ENCODE assay signal across 12 cellular contexts in the genomic region with DNA sequence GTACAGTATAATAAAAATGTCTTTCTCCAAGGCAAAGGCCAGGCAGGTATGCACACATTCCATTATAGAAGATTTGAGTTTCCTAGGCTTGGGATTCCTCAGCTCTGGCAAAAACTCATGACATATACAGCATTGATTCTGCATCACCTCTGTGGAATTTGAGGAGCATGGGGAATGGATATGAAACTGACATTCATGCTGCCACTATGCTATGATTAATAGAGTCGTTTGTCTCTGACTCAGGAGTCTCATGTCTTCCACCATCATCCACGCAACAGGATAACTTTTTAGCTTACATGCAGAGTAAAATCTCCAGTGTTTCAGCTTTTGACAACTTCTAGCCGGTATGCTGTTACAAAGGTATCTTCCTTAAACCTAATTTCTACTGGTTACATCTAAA. TPM values are rescaled to one million over a fixed set of nuclear protein-coding genes. Genes with fewer than 3 reads are reported as not detected.
A peak's percentile ranks its signal among the peaks of the same experiment; 100 is the strongest.
DNase-seq lines count a peak whose midpoint lies in the region; ATAC-seq and TF ChIP-seq lines count a peak whose summit lies in the region.
"Had no signal": no experiment of that assay in that cellular context is flagged by ENCODE, and none has a peak within 500 bp of the region (broad histone marks: within the 10 kb centered on the region; RNA-seq: fewer than 3 reads in every experiment).

No MANE protein-coding gene starts in this region.

- H3K4me3 ChIP-seq in GM23248 (no peak overlapping the region), fibroblast of pulmonary artery (replicated peaks; ENCODE audit: low read depth, low read length) (no peak overlapping the region), smooth muscle cell (no peak overlapping the region), Karpas-422 (ENCODE audit: low read length) (no peak overlapping the region)
- H3K4me3 ChIP-seq: adrenal gland had no signal

- ATAC-seq in HG03039 (IDR thresholded peaks at IDR 0.05; ENCODE audit: unreplicated experiment) = no peak

- no peaks in the 10 kb centered on the region for H3K9me3 ChIP-seq in GM23248 (ENCODE audit: low read depth)
- H3K9me3 ChIP-seq in smooth muscle cell (replicated peaks; ENCODE audit: low read depth) = no peaks in the 10 kb centered on the region
- no peaks in the 10 kb centered on the region for H3K9me3 ChIP-seq in Karpas-422 (ENCODE audit: low read length)
- H3K9me3 ChIP-seq: adrenal gland had no signal

- H3F3A ChIP-seq in GM23248 (ENCODE audit: insufficient read depth) (no peaks in the 10 kb centered on the region), smooth muscle cell (ENCODE audit: low read depth) (no peaks in the 10 kb centered on the region)

- DNase-seq in GM23248 (peak; percentile 89), SK-MEL-5 (ENCODE audit: low read depth, low spot score) (peak; percentile 10), fibroblast of pulmonary artery (ENCODE audit: low read depth) (peak; percentile 49), smooth muscle cell (lab: John Stamatoyannopoulos, UW; ENCODE audit: unreplicated experiment) (no peak), Karpas-422 (no peak)
- DNase-seq in activated T-cell treated with anti-CD3 and anti-CD28 coated beads, Interleukin-2, amount 50 U/mL, for 48 hours = no peak
- DNase-seq: adrenal gland, NCI-H146, NCI-H526, SIG-M5 had no signal

- H3K9ac ChIP-seq in GM23248 (no peak overlapping the region), smooth muscle cell (ENCODE audit: low read depth) (peak overlapping the region; percentile 19), Karpas-422 (ENCODE audit: low read length) (no peak overlapping the region)

- WGBS in GM23248 (ENCODE audit: low coverage in 1 of 2, low lambda C conversion rate in 2 of 2, missing lambda C conversion rate in 2 of 2), 2 experiments = 22 to 25% methylated on average over 3 of the region's 3 CpGs
- WGBS in smooth muscle cell (ENCODE audit: low lambda C conversion rate) = 62% methylated on average over 3 of the region's 3 CpGs

- H3K27ac ChIP-seq in GM23248 (peak overlapping the region; percentile 37), smooth muscle cell (ENCODE audit: low read depth) (peak overlapping the region; percentile 85), Karpas-422 (ENCODE audit: low read length) (no peak overlapping the region)
- H3K27ac ChIP-seq: adrenal gland had no signal

- H3K4me2 ChIP-seq in GM23248 (ENCODE audit: unreplicated experiment) (peak overlapping the region; percentile 7), smooth muscle cell (peak overlapping the region; percentile 3), Karpas-422 (ENCODE audit: low read depth, low read length, poor library complexity, severe bottlenecking) (no peak overlapping the region)

- peaks cover 14% of the 10 kb centered on the region for H3K4me1 ChIP-seq in GM23248 (ENCODE audit: insufficient read depth)
- no peaks in the 10 kb centered on the region for H3K4me1 ChIP-seq in smooth muscle cell (ENCODE audit: low read depth)
- no peaks in the 10 kb centered on the region for H3K4me1 ChIP-seq in Karpas-422 (ENCODE audit: low read length)
- H3K4me1 ChIP-seq: adrenal gland had no signal

- H3K36me3 ChIP-seq in GM23248 (ENCODE audit: low read depth) = no peaks in the 10 kb centered on the region
- H3K36me3 ChIP-seq in smooth muscle cell (ENCODE audit: low read depth) = no peaks in the 10 kb centered on the region
- no peaks in the 10 kb centered on the region for H3K36me3 ChIP-seq in Karpas-422 (ENCODE audit: insufficient read depth, low read length)
- H3K36me3 ChIP-seq: adrenal gland had no signal

- H3K79me2 ChIP-seq in GM23248 (ENCODE audit: insufficient read depth) = no peaks in the 10 kb centered on the region
- H3K79me2 ChIP-seq in smooth muscle cell (ENCODE audit: low read depth) = no peaks in the 10 kb centered on the region
- no peaks in the 10 kb centered on the region for H3K79me2 ChIP-seq in Karpas-422 (ENCODE audit: low read length)

- H4K20me1 ChIP-seq in GM23248 (ENCODE audit: insufficient read depth) = no peaks in the 10 kb centered on the region
- H4K20me1 ChIP-seq in smooth muscle cell (ENCODE audit: low read depth) = no peaks in the 10 kb centered on the region
- H4K20me1 ChIP-seq in Karpas-422 (ENCODE audit: insufficient read depth, low read depth, low read length) = no peaks in the 10 kb centered on the region

- H2AFZ ChIP-seq in GM23248 (no peak overlapping the region), smooth muscle cell (ENCODE audit: low read depth) (no peak overlapping the region), Karpas-422 (ENCODE audit: low read length) (no peak overlapping the region)

- H3K9me2 ChIP-seq in GM23248 (ENCODE audit: insufficient read depth) = no peaks in the 10 kb centered on the region
- H3K9me2 ChIP-seq in Karpas-422 (replicated peaks; ENCODE audit: insufficient read depth, low read length) = no peaks in the 10 kb centered on the region

- H3K27me3 ChIP-seq in GM23248 (replicated peaks; ENCODE audit: insufficient read depth) (no peaks in the 10 kb centered on the region), smooth muscle cell (ENCODE audit: low read depth) (no peaks in the 10 kb centered on the region), Karpas-422 (ENCODE audit: low read length) (no peaks in the 10 kb centered on the region)
- H3K27me3 ChIP-seq: adrenal gland had no signal

- in situ Hi-C loops in GM23248 (cut with MboI) (no loop called here), SK-MEL-5 (cut with HindIII; ENCODE audit: low pct_unique_long_range_greater_than_20kb, low sequenced_read_pairs) (no loop called here)

- TF ChIP-seq CTCF in fibroblast of pulmonary artery (IDR thresholded peaks at IDR 0.05; ENCODE audit: low read length, missing control alignments) (no peak), smooth muscle cell (IDR thresholded peaks at IDR 0.05; ENCODE audit: borderline replicate concordance, insufficient read depth, poor library complexity, severe bottlenecking) (no peak)

RNA-seq across cellular contexts. Expression of gene ADORA3, which starts 49.8 kb away (rescaled TPM):
- not detected in 2 replicates for total RNA-seq in GM23248 (2014; rRNA removed; shearing (Covaris generic))
- polyA plus RNA-seq in GM23248 (2016; fragmentation: Nextera tagmentation; extraction: Ambion mirVana) = not detected in 2 replicates
- total RNA-seq in SK-MEL-5 (2014; rRNA removed; shearing (Covaris generic)) = not detected in 2 replicates
- not detected in 2 replicates for polyA plus RNA-seq in SK-MEL-5 (2015; cell fraction: cytosol; rRNA removed)
- polyA plus RNA-seq in SK-MEL-5 (2015; cell fraction: nucleus; rRNA removed) = not detected in 2 replicates
- total RNA-seq in smooth muscle cell = not detected in 2 replicates
- 0.14 TPM in 1 of 2 replicates, not detected in the other for polyA plus RNA-seq in smooth muscle cell
- total RNA-seq in Karpas-422 (2014; rRNA removed; shearing (Covaris generic); ENCODE audit: low replicate concordance) = not detected in 2 replicates
- total RNA-seq: progenitor cell of endocrine pancreas had no signal

RNA-seq across cellular contexts. Expression of gene TMIGD3, which starts 49.8 kb away (rescaled TPM):
- not detected in 2 replicates for total RNA-seq in GM23248 (2014; rRNA removed; shearing (Covaris generic))
- polyA plus RNA-seq in GM23248 (2016; fragmentation: Nextera tagmentation; extraction: Ambion mirVana) (not detected in 2 replicates), smooth muscle cell (not detected in 2 replicates)
- total RNA-seq in SK-MEL-5 (2014; rRNA removed; shearing (Covaris generic)) = 0.21 TPM in 1 of 2 replicates, not detected in the other
- polyA plus RNA-seq in SK-MEL-5 (2015; cell fraction: cytosol; rRNA removed) = not detected in 2 replicates
- polyA plus RNA-seq in SK-MEL-5 (2015; cell fraction: nucleus; rRNA removed) = not detected in 2 replicates
- total RNA-seq in smooth muscle cell = not detected in 2 replicates
- not detected in 2 replicates for total RNA-seq in Karpas-422 (2014; rRNA removed; shearing (Covaris generic); ENCODE audit: low replicate concordance)
- total RNA-seq: progenitor cell of endocrine pancreas had no signal

Comparison
In these comparisons a context has a peak if more than half of its experiments do, and no peak if none do; other contexts are left out.
1. DNase-seq: peak in GM23248 (single experiment), SK-MEL-5 (single experiment) and fibroblast of pulmonary artery (single experiment); none in smooth muscle cell (single experiment), Karpas-422 (single experiment) and activated T-cell treated with anti-CD3 and anti-CD28 coated beads, Interleukin-2, amount 50 U/mL, for 48 hours (0 of 2).